ENCODE assay signal across 8 cellular contexts in genomic region chr17:82334622-82335394, GRCh38. TPM values are rescaled to one million over a fixed set of nuclear protein-coding genes. Genes with fewer than 3 reads are reported as not detected.
DNase-seq lines count a peak whose midpoint lies in the region; ATAC-seq and TF ChIP-seq lines count a peak whose summit lies in the region.

No MANE protein-coding gene starts in this region.

- H3K23ac ChIP-seq in trophoblast cell (ENCODE audit: low read length) = no peak overlapping the region

- H3K4me2 ChIP-seq in PC-3 (ENCODE audit: low read length) = peak overlapping the region; percentile 99
- H3K4me2 ChIP-seq in trophoblast cell (ENCODE audit: low read length) = no peak overlapping the region

- H3K4me3 ChIP-seq in PC-3 (ENCODE audit: low read length) (peak overlapping the region; percentile 76), trophoblast cell (ENCODE audit: low read depth, low read length) (peak overlapping the region; percentile 12), HAP-1 (no peak overlapping the region)

- H3K79me1 ChIP-seq in trophoblast cell (ENCODE audit: low read length) = peaks cover 11% of the 10 kb centered on the region

- no peak overlapping the region for H2AK5ac ChIP-seq in trophoblast cell (ENCODE audit: low read length)

- peak overlapping the region; percentile 76 for H3K4me3 Mint-ChIP-seq in endothelial cell (ENCODE audit: unreplicated experiment)

- TF ChIP-seq CTCF in PC-3 (conservative IDR thresholded peaks at IDR 0.05; ENCODE audit: low read depth, low read length) = no peak
- TF ChIP-seq CTCF in endothelial cell (IDR thresholded peaks at IDR 0.05; ENCODE audit: unreplicated experiment) = no peak

- H3K4me1 ChIP-seq in PC-3 (ENCODE audit: insufficient read depth, low read length) (peaks cover 57% of the 10 kb centered on the region), trophoblast cell (ENCODE audit: control insufficient read depth in 1 of 2, insufficient read depth in 2 of 2, low read length in 2 of 2) (peaks cover 20 to 25% of the 10 kb centered on the region in 2 experiments), HAP-1 (peaks cover 23% of the 10 kb centered on the region)

- BruUV-seq in PC-3 (replicated peaks; lab: Mats Ljungman, UMichigan) = TSS peak; percentile 20

- H4K12ac ChIP-seq in trophoblast cell (ENCODE audit: low read depth, low read length) = no peak overlapping the region

- H2BK120ac ChIP-seq in trophoblast cell (ENCODE audit: insufficient read depth, low read length, poor library complexity) = no peak overlapping the region

- no peak overlapping the region for H3K18ac ChIP-seq in trophoblast cell (ENCODE audit: low read length)

- H3K9me2 ChIP-seq in PC-3 (replicated peaks; ENCODE audit: low read length) = no peaks in the 10 kb centered on the region

- H3K36me3 ChIP-seq in PC-3 (ENCODE audit: low read depth, low read length) = no peaks in the 10 kb centered on the region
- H3K36me3 ChIP-seq in trophoblast cell (ENCODE audit: control insufficient read depth in 1 of 2, insufficient read depth in 2 of 2, low read length in 2 of 2) = no peaks in the 10 kb centered on the region
- H3K36me3 ChIP-seq in HAP-1 (replicated peaks) = no peaks in the 10 kb centered on the region

- no peak overlapping the region for H3K27ac Mint-ChIP-seq in endothelial cell (ENCODE audit: unreplicated experiment)

- peaks cover 27% of the 10 kb centered on the region for H3K79me2 ChIP-seq in PC-3 (ENCODE audit: low read length)
- peaks cover 8% of the 10 kb centered on the region for H3K79me2 ChIP-seq in trophoblast cell (ENCODE audit: control insufficient read depth, insufficient read depth, low read length, poor library complexity)

- no peak for ATAC-seq in PC-3
- no peak for ATAC-seq in HG03460 (IDR thresholded peaks at IDR 0.05; ENCODE audit: unreplicated experiment)
- ATAC-seq in HG02884 (IDR thresholded peaks at IDR 0.05; ENCODE audit: unreplicated experiment) = no peak

- no CpG with 5 or more reads among the region's 16 CpGs for WGBS in trophoblast cell (ENCODE audit: extremely low coverage, insufficient coverage, insufficient read length)

- no peak overlapping the region for H4K91ac ChIP-seq in trophoblast cell (ENCODE audit: low read depth, low read length)

- peak overlapping the region; percentile 17; the same call in 1 of the 2 replicates for H2AFZ ChIP-seq in PC-3 (ENCODE audit: low read length)
- no peak overlapping the region for H2AFZ ChIP-seq in trophoblast cell (ENCODE audit: insufficient read depth, low read length, poor library complexity)

- H3K4me1 Mint-ChIP-seq in endothelial cell (ENCODE audit: unreplicated experiment) = peaks cover 2% of the 10 kb centered on the region

- no peaks in the 10 kb centered on the region for H3K9me3 Mint-ChIP-seq in endothelial cell (ENCODE audit: unreplicated experiment)

- POLR2A ChIA-PET in PC-3 (lab: Charles Lee; ENCODE audit: unreplicated experiment) = no interaction called here

- H3K9me3 ChIP-seq in PC-3 (ENCODE audit: low read length) (no peaks in the 10 kb centered on the region), trophoblast cell (ENCODE audit: insufficient read depth, low read depth, low read length) (peaks cover 8% of the 10 kb centered on the region), HAP-1 (no peaks in the 10 kb centered on the region)

- no peak overlapping the region for H2BK12ac ChIP-seq in trophoblast cell (ENCODE audit: low read length)

- H3K4ac ChIP-seq in trophoblast cell (ENCODE audit: low read depth, low read length) = no peak overlapping the region

- in situ Hi-C loops in HAP-1 (cut with MboI; ENCODE audit: low sequenced_read_pairs) = no loop called here

- H3F3A ChIP-seq in PC-3 (ENCODE audit: low read length, unreplicated experiment) = peaks cover 3% of the 10 kb centered on the region

- H4K20me1 ChIP-seq in PC-3 (ENCODE audit: low read length) = no peaks in the 10 kb centered on the region

- no peak overlapping the region for H3K14ac ChIP-seq in trophoblast cell (ENCODE audit: low read length)

- no peak overlapping the region for H4K8ac ChIP-seq in trophoblast cell (ENCODE audit: low read depth, low read length)

- H3K36me3 Mint-ChIP-seq in endothelial cell (ENCODE audit: low read depth, unreplicated experiment) = no peaks in the 10 kb centered on the region

- peaks cover 24% of the 10 kb centered on the region for H3K27me3 Mint-ChIP-seq in endothelial cell (ENCODE audit: unreplicated experiment)

- H2BK5ac ChIP-seq in trophoblast cell (ENCODE audit: low read depth, low read length, poor library complexity) = no peak overlapping the region

- DNase-seq in EH (ENCODE audit: low read depth) = peak; percentile 37
- DNase-seq in PC-3 = peak; percentile 49
- no peak for DNase-seq in endothelial cell (ENCODE audit: low spot score)
- DNase-seq in trophoblast cell = no peak
- no peak for DNase-seq in HAP-1 (ENCODE audit: low spot score in 2 of 2)
- DNase-seq in NCI-H1092 treated with DMSO at 0.1 percent for 48 hours (lab: John Stamatoyannopoulos, UW) = no peak

- CTCF ChIA-PET in PC-3 (lab: Charles Lee) = no interaction called here

- H3K27me3 ChIP-seq in PC-3 (ENCODE audit: low read length) = no peaks in the 10 kb centered on the region
- H3K27me3 ChIP-seq in trophoblast cell (ENCODE audit: insufficient read depth, low read length) = peaks cover 29% of the 10 kb centered on the region
- H3K27me3 ChIP-seq in HAP-1 (ENCODE audit: low read depth) = no peaks in the 10 kb centered on the region

- H3K9ac ChIP-seq in PC-3 (ENCODE audit: low read length) (peak overlapping the region; percentile 59), trophoblast cell (ENCODE audit: low read length) (no peak overlapping the region)

- H3K27ac ChIP-seq in PC-3 (ENCODE audit: low read length) (peak overlapping the region; percentile 69), trophoblast cell (ENCODE audit: low read depth, low read length) (no peak overlapping the region)

- intact Hi-C loops in PC-3 (cut with micrococcal nuclease) = loop anchor here (5.0 kb wide), 1 partner anchor 38 kb away; no protein-coding TSS in a partner anchor

RNA-seq across cellular contexts. Expression of gene SECTM1, which starts 1.2 kb away (rescaled TPM):
- total RNA-seq in PC-3 (2014; rRNA removed) (56.0 and 61.7 TPM in 2 replicates), endothelial cell (ENCODE audit: unreplicated experiment) (not detected)
- polyA plus RNA-seq in trophoblast cell (2013) = 2.4 and 2.6 TPM in 2 replicates

RNA-seq across cellular contexts. Expression of gene CD7, which starts 17.4 kb away (rescaled TPM):
- total RNA-seq in PC-3 (2014; rRNA removed) (0.15 and 0.98 TPM in 2 replicates), endothelial cell (ENCODE audit: unreplicated experiment) (not detected)
- 0.18 and 0.22 TPM in 2 replicates for polyA plus RNA-seq in trophoblast cell (2013)

RNA-seq across cellular contexts. Expression of gene TEX19, which starts 24.2 kb away (rescaled TPM):
- 0.46 and 1.2 TPM in 2 replicates for total RNA-seq in PC-3 (2014; rRNA removed)
- 0.26 TPM for total RNA-seq in endothelial cell (ENCODE audit: unreplicated experiment)
- 0.03 and 0.04 TPM in 2 replicates for polyA plus RNA-seq in trophoblast cell (2013)

RNA-seq across cellular contexts. Expression of gene UTS2R, which starts 36.8 kb away (rescaled TPM):
- total RNA-seq in PC-3 (2014; rRNA removed) (not detected in 2 replicates), endothelial cell (ENCODE audit: unreplicated experiment) (not detected)
- 0.34 and 0.36 TPM in 2 replicates for polyA plus RNA-seq in trophoblast cell (2013)

Comparison
In these comparisons a context has a peak if more than half of its experiments do, and no peak if none do; other contexts are left out.
1. DNase-seq: peak in EH (single experiment) and PC-3 (single experiment); none in endothelial cell (single experiment), trophoblast cell (0 of 2), HAP-1 (0 of 2) and NCI-H1092 treated with DMSO at 0.1 percent for 48 hours (single experiment).
2. RNA of gene SECTM1, which starts 1.2 kb away (total RNA-seq): 56.0 to 61.7 TPM in PC-3; not detected in endothelial cell (single experiment); every median in the first group is over 10 times any median in the second.